In the genomic region with DNA sequence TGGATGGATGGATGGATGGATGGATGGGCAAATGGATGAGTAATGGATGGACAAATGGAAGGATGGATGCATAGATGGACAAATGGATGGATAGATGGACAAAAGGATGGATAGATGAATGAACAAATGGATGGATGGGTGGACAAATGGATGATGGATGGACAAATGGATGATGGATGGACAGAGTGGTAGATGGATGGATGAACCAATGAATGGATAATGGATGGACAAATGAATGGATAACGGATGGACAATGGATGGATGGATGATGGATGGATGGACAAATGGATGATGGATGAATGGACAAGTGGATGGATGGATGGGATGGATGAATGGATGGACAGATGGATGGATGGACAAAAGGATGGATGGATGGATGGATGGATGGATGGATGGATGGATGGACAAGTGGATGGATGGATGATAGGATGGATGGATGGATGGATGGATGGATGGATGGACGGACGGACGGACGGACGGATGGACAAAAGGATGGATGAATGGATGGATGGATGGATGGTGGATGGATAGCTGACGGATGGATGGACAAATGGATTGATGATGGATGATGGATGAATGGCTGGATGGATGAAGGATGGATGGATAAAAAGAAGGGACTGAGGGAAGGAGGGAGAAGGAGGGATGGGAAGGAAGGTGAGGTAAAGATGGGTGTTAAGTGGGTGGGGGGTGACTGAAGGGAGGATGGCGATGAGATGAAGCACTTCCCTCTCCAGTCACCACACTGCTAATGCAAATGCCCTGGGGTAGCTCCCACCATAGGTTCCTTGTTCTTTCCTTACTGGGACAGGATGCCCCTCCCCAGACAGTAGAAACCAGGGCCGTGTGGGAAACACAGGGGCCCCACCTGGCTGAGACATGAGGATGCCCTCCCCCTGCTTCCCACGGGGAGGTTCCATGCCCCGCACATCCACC, we compare ENCODE assay signal across 1 cellular context.
TF ChIP-seq lines count a peak whose summit lies in the region.

No MANE protein-coding gene starts in this region.

TF ChIP-seq in K562, 482 proteins besides CTCF, POLR2A, EP300 and RAD21 (continued from another document):
- no peak for TF ChIP-seq ZKSCAN8 (CRISPR knock-in tag; IDR thresholded peaks at IDR 0.05)
- TF ChIP-seq HNRNPLL (IDR thresholded peaks at IDR 0.05; ENCODE audit: low read depth, low read length, poor library complexity, severe bottlenecking): no peak
- TF ChIP-seq ZNF316 (IDR thresholded peaks at IDR 0.05): no peak
